ENCODE assay signal across 10 cellular contexts in the genomic region with DNA sequence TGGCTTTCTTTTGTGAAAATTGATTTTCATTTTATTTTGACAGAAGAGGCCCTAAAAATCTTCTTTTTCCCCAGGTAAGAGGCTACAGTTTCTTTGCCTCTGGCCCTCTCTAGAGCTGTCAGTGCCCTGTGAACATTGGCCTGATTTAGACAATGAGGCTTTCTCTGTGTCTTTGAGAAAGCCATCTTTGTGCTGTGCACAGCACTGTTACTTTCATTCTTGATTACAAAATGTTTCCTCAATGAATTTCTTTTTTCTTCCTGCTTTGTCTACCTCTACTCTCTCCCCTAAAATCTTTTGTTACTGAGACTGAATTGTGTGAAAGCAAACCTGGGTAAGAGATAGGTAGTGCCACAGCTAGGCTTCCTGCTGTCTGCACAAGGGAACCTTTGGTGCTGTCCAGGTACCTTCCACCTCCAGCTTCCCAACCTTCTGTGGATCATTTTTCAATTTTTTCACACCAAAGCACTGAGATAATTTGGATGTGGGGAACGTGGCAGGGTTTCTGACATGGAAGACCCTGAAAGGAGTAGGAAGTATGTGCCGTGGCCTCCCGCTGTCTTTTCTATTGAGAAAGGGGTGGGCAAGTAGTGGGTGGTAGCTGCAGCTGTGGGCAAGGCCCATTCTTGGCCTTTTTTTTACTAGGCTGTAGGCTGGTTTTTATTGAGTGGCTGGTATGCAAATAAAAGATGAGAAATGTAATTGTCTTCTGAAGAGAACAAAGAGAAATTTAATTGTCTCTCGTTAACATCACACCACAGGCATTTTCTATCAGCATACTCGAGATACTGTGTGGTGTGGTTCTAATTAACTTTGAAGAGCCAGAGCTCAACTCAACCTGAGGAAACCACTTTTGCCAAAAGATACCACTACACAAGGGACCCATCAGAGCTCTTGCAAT. TPM values are rescaled to one million over a fixed set of nuclear protein-coding genes. Genes with fewer than 3 reads are reported as not detected.
DNase-seq lines count a peak whose midpoint lies in the region; ATAC-seq, FAIRE-seq and TF ChIP-seq lines count a peak whose summit lies in the region.
"Had no signal": no experiment of that assay in that cellular context is flagged by ENCODE, and none has a peak within 500 bp of the region (broad histone marks: within the 10 kb centered on the region; RNA-seq: fewer than 3 reads in every experiment).

No MANE protein-coding gene starts in this region.

- H3K4me1 Mint-ChIP-seq in astrocyte (ENCODE audit: low read depth, unreplicated experiment) = peaks cover 37% of the 10 kb centered on the region
- peaks cover 90 to 91% of the 10 kb centered on the region in 2 donors for H3K4me1 Mint-ChIP-seq in natural killer cell

- TF ChIP-seq CTCF in astrocyte (IDR thresholded peaks at IDR 0.05; ENCODE audit: insufficient read depth, low read depth, low read length) = no peak
- no peak for TF ChIP-seq CTCF in natural killer cell (IDR thresholded peaks at IDR 0.05)
- no peak for TF ChIP-seq CTCF in WERI-Rb-1 (IDR thresholded peaks at IDR 0.05; ENCODE audit: low read depth, low read length)

- ATAC-seq in natural killer cell (peak; percentile 19 to 40 (median 38)), HG02938 (IDR thresholded peaks at IDR 0.05; ENCODE audit: unreplicated experiment) (no peak)
- ATAC-seq: gastroesophageal sphincter had no signal

- H3K9me3 Mint-ChIP-seq in astrocyte (ENCODE audit: unreplicated experiment) (no peaks in the 10 kb centered on the region), natural killer cell (no peaks in the 10 kb centered on the region)

- H3K27me3 ChIP-seq in BLaER1 treated with 17β-estradiol and CSF1 and Interleukin-3, amounts not matched to agents 10 nM and 100 nM = no peaks in the 10 kb centered on the region
- H3K27me3 ChIP-seq in HUES64 (ENCODE audit: insufficient read depth, low read length) (no peaks in the 10 kb centered on the region), astrocyte (ENCODE audit: insufficient read depth, low read length) (no peaks in the 10 kb centered on the region), WERI-Rb-1 (ENCODE audit: insufficient read depth, low read depth, severe bottlenecking) (no peaks in the 10 kb centered on the region)
- H3K27me3 ChIP-seq: gastroesophageal sphincter, ovary had no signal

- H3K4me3 ChIP-seq in BLaER1 treated with 17β-estradiol and CSF1 and Interleukin-3, amounts not matched to agents 10 nM and 100 nM = no peak overlapping the region
- no peak overlapping the region for H3K4me3 ChIP-seq in HUES64 (ENCODE audit: low read length)
- no peak overlapping the region for H3K4me3 ChIP-seq in astrocyte (ENCODE audit: insufficient read depth, low read depth, low read length)
- no peak overlapping the region for H3K4me3 ChIP-seq in WERI-Rb-1 (ENCODE audit: low read depth, low read length)
- H3K4me3 ChIP-seq: gastroesophageal sphincter, ovary had no signal

- H3K4me3 Mint-ChIP-seq in astrocyte (ENCODE audit: unreplicated experiment) (no peak overlapping the region), natural killer cell (peak overlapping the region; percentile 78)

- WGBS in HUES64 = 18% methylated on average over 3 of the region's 5 CpGs

- H3K36me3 ChIP-seq in BLaER1 treated with 17β-estradiol and CSF1 and Interleukin-3, amounts not matched to agents 10 nM and 100 nM = peaks cover 0 to 36% (median 9%) of the 10 kb centered on the region in 11 experiments; a peak in 10 of 22 replicates
- H3K36me3 ChIP-seq in HUES64 (ENCODE audit: insufficient read depth, low read length) (no peaks in the 10 kb centered on the region), astrocyte (ENCODE audit: insufficient read depth, low read length) (no peaks in the 10 kb centered on the region), WERI-Rb-1 (no peaks in the 10 kb centered on the region)
- H3K36me3 ChIP-seq: gastroesophageal sphincter, ovary had no signal

- H4K20me1 ChIP-seq in BLaER1 treated with 17β-estradiol and CSF1 and Interleukin-3, amounts not matched to agents 10 nM and 100 nM = peaks cover 0 to 88% (median 10%) of the 10 kb centered on the region in 11 experiments; a peak in 9 of 22 replicates
- H4K20me1 ChIP-seq in astrocyte (ENCODE audit: insufficient read depth, low read length) = peaks cover 11% of the 10 kb centered on the region

- DNase-seq in astrocyte (ENCODE audit: low read depth) (no peak), natural killer cell (no peak), cortex of kidney (lab: John Stamatoyannopoulos, UW) (no peak), WERI-Rb-1 (no peak), cerebellum (ENCODE audit: low spot score) (no peak)
- DNase-seq: ovary had no signal

- intact Hi-C loops in natural killer cell (cut with micrococcal nuclease) = loop anchor here (5.0 kb wide), 1 partner anchor 37 kb away; no protein-coding TSS in a partner anchor

- peaks cover 59% of the 10 kb centered on the region for H3K79me2 ChIP-seq in astrocyte (ENCODE audit: insufficient read depth, low read length)

- no peaks in the 10 kb centered on the region for H3K9me3 ChIP-seq in BLaER1 treated with 17β-estradiol and CSF1 and Interleukin-3, amounts not matched to agents 10 nM and 100 nM (replicated peaks in 1 of 11)
- H3K9me3 ChIP-seq in HUES64 (ENCODE audit: insufficient read depth, low read depth, low read length) (no peaks in the 10 kb centered on the region), astrocyte (ENCODE audit: insufficient read depth, low read depth, low read length) (no peaks in the 10 kb centered on the region), WERI-Rb-1 (ENCODE audit: severe bottlenecking) (no peaks in the 10 kb centered on the region)
- H3K9me3 ChIP-seq: gastroesophageal sphincter, ovary had no signal

- peak overlapping the region; percentile 42 to 93 (median 72) for H3K4me2 ChIP-seq in BLaER1 treated with 17β-estradiol and CSF1 and Interleukin-3, amounts not matched to agents 10 nM and 100 nM
- H3K4me2 ChIP-seq in astrocyte (ENCODE audit: low read length) = no peak overlapping the region

- H3K9ac ChIP-seq in BLaER1 treated with 17β-estradiol and CSF1 and Interleukin-3, amounts not matched to agents 10 nM and 100 nM = peak overlapping the region in 2 of 11 experiments; percentile 8 to 24; a peak in 4 of 22 replicates
- H3K9ac ChIP-seq in HUES64 (ENCODE audit: low read depth, low read length) (no peak overlapping the region), astrocyte (ENCODE audit: low read length) (no peak overlapping the region)

- no peak for FAIRE-seq in astrocyte (lab: Jason Lieb, UNC)

- peaks cover 60 to 98% (median 69%) of the 10 kb centered on the region in 10 experiments for H3K4me1 ChIP-seq in BLaER1 treated with 17β-estradiol and CSF1 and Interleukin-3, amounts not matched to agents 10 nM and 100 nM
- H3K4me1 ChIP-seq in HUES64 (ENCODE audit: insufficient read depth, low read length) = peaks cover 19% of the 10 kb centered on the region
- peaks cover 20% of the 10 kb centered on the region for H3K4me1 ChIP-seq in astrocyte (ENCODE audit: insufficient read depth, low read length)

- H3K36me3 Mint-ChIP-seq in astrocyte (ENCODE audit: low read depth, unreplicated experiment) (peaks cover 5% of the 10 kb centered on the region), natural killer cell (peaks cover 13% of the 10 kb centered on the region)

- H3K27ac Mint-ChIP-seq in astrocyte (ENCODE audit: unreplicated experiment) = peak overlapping the region; percentile 2
- H3K27ac Mint-ChIP-seq in natural killer cell = peak overlapping the region; percentile 86 to 93

- no peak overlapping the region for H2AFZ ChIP-seq in astrocyte (ENCODE audit: low read depth, low read length)

- H3K27ac ChIP-seq in BLaER1 treated with 17β-estradiol and CSF1 and Interleukin-3, amounts not matched to agents 10 nM and 100 nM = peak overlapping the region in 10 of 11 experiments; percentile 6 to 89 (median 72); a peak in 18 of 22 replicates
- H3K27ac ChIP-seq in HUES64 (ENCODE audit: low read depth, low read length) (peak overlapping the region; percentile 57), astrocyte (ENCODE audit: low read depth, low read length) (no peak overlapping the region), WERI-Rb-1 (no peak overlapping the region)

- H3K27me3 Mint-ChIP-seq in astrocyte (ENCODE audit: low read depth, unreplicated experiment) (no peaks in the 10 kb centered on the region), natural killer cell (ENCODE audit: low read depth in 2 of 2) (no peaks in the 10 kb centered on the region)

RNA-seq across cellular contexts. Expression of a gene that starts 21.0 kb away (rescaled TPM):
- polyA plus RNA-seq in HUES64 (2013, experiment 1 of 2) = 19.6 TPM
- polyA plus RNA-seq in HUES64 (2013, experiment 2 of 2) = 24.9 TPM
- 45.7 and 49.3 TPM in 2 replicates for total RNA-seq in astrocyte
- 100 to 1,000 TPM; 128 to 155 (median 137) TPM for total RNA-seq in natural killer cell
- 61.5 TPM for total RNA-seq in cerebellum

RNA-seq across cellular contexts. Expression of a gene that starts 53.1 kb away (rescaled TPM):
- 152 TPM for polyA plus RNA-seq in HUES64 (2013, experiment 1 of 2)
- 151 TPM for polyA plus RNA-seq in HUES64 (2013, experiment 2 of 2)
- total RNA-seq in astrocyte = 428 and 484 TPM in 2 replicates
- 10 to 100 TPM; 50.4 to 63.3 (median 52.2) TPM for total RNA-seq in natural killer cell
- 15.7 TPM for total RNA-seq in cerebellum

Comparison
In these comparisons a context has a peak if more than half of its experiments do, and no peak if none do; other contexts are left out.
1. H3K27ac ChIP-seq: peak in BLaER1 treated with 17β-estradiol and CSF1 and Interleukin-3, amounts not matched to agents 10 nM and 100 nM (10 of 11) and HUES64 (single experiment); none in astrocyte (single experiment) and WERI-Rb-1 (single experiment).